ENCODE assay signal across 14 cellular contexts in genomic region chr16:64428463-64428862, GRCh38.
DNase-seq lines count a peak whose midpoint lies in the region; ATAC-seq, FAIRE-seq and TF ChIP-seq lines count a peak whose summit lies in the region.
"Had no signal": no experiment of that assay in that cellular context is flagged by ENCODE, and none has a peak within 500 bp of the region (broad histone marks: within the 10 kb centered on the region; RNA-seq: fewer than 3 reads in every experiment).

No MANE protein-coding gene starts in this region.

- FAIRE-seq in frontal cortex (lab: Jason Lieb, UNC): no peak

- no peak overlapping the region for H3K9ac ChIP-seq in BLaER1 treated with 17β-estradiol and CSF1 and Interleukin-3, amounts not matched to agents 10 nM and 100 nM
- H3K9ac ChIP-seq: neural progenitor cell had no signal

- no peaks in the 10 kb centered on the region for H4K20me1 ChIP-seq in BLaER1 treated with 17β-estradiol and CSF1 and Interleukin-3, amounts not matched to agents 10 nM and 100 nM

- peaks cover 0 to 13% (median 9%) of the 10 kb centered on the region in 10 experiments; a peak in 17 of 20 replicates for H3K4me1 ChIP-seq in BLaER1 treated with 17β-estradiol and CSF1 and Interleukin-3, amounts not matched to agents 10 nM and 100 nM
- H3K4me1 ChIP-seq in BE2C: peaks cover 6% of the 10 kb centered on the region; the same call in 1 of the 2 replicates
- H3K4me1 ChIP-seq: neural progenitor cell had no signal

- DNase-seq in LHCN-M2 (ENCODE audit: low read depth) (peak; percentile 98), astrocyte of the hippocampus (ENCODE audit: low read depth, low spot score) (peak; percentile 36), lung microvascular endothelial cell (ENCODE audit: low read depth in 2 of 2) (peak; percentile 69 to 74), frontal cortex (ENCODE audit: low spot score in 2 of 2) (no peak), BE2C (no peak), cerebellar cortex (ENCODE audit: low spot score) (no peak)
- DNase-seq: CD8-positive, alpha-beta memory T cell; left cardiac atrium; stimulated activated CD4-positive, alpha-beta T cell treated with anti-CD3 and anti-CD28 coated beads, Interleukin-4, amount 100 ng/mL, for 1 hour; T1000 had no signal

- no peak overlapping the region for H3K4me3 ChIP-seq in BLaER1 treated with 17β-estradiol and CSF1 and Interleukin-3, amounts not matched to agents 10 nM and 100 nM
- no peak overlapping the region for H3K4me3 ChIP-seq in BE2C (ENCODE audit: low read depth, low read length)
- H3K4me3 ChIP-seq: neural progenitor cell had no signal

- no peak for TF ChIP-seq CTCF in BE2C (IDR thresholded peaks at IDR 0.05; ENCODE audit: low read depth, low read length)

- no peak overlapping the region for H3K27ac ChIP-seq in BLaER1 treated with 17β-estradiol and CSF1 and Interleukin-3, amounts not matched to agents 10 nM and 100 nM
- H3K27ac ChIP-seq: epithelial cell of prostate, neural progenitor cell had no signal

- ATAC-seq in HG02938 (IDR thresholded peaks at IDR 0.05; ENCODE audit: unreplicated experiment): no peak

- H3K27me3 ChIP-seq in BLaER1 treated with 17β-estradiol and CSF1 and Interleukin-3, amounts not matched to agents 10 nM and 100 nM: no peaks in the 10 kb centered on the region
- H3K27me3 ChIP-seq in BE2C: no peaks in the 10 kb centered on the region
- H3K27me3 ChIP-seq: neural progenitor cell had no signal

- peaks cover 0 to 13% (median 7%) of the 10 kb centered on the region in 11 experiments; a peak in 11 of 22 replicates for H3K9me3 ChIP-seq in BLaER1 treated with 17β-estradiol and CSF1 and Interleukin-3, amounts not matched to agents 10 nM and 100 nM (replicated peaks in 1 of 11)
- H3K9me3 ChIP-seq in BE2C: no peaks in the 10 kb centered on the region

- peak overlapping the region in 6 of 11 experiments; percentile 1 to 29 (median 14); a peak in 5 of 22 replicates for H3K4me2 ChIP-seq in BLaER1 treated with 17β-estradiol and CSF1 and Interleukin-3, amounts not matched to agents 10 nM and 100 nM
- H3K4me2 ChIP-seq: neural progenitor cell had no signal

- H3K36me3 ChIP-seq in BLaER1 treated with 17β-estradiol and CSF1 and Interleukin-3, amounts not matched to agents 10 nM and 100 nM: no peaks in the 10 kb centered on the region
- H3K36me3 ChIP-seq in BE2C: no peaks in the 10 kb centered on the region
- H3K36me3 ChIP-seq: neural progenitor cell had no signal

Comparison
In these comparisons a context has a peak if more than half of its experiments do, and no peak if none do; other contexts are left out.
1. DNase-seq: peak in LHCN-M2 (single experiment), astrocyte of the hippocampus (single experiment) and lung microvascular endothelial cell (2 of 2); none in frontal cortex (0 of 2), BE2C (single experiment) and cerebellar cortex (single experiment).